In genomic region chr9:7239708-7240107, GRCh38 we compare ENCODE assay signal across 1 cellular context.
TF ChIP-seq lines count a peak whose summit lies in the region.

No MANE protein-coding gene starts in this region.

TF ChIP-seq in GM23338, 12 proteins besides CTCF, POLR2A, EP300 and RAD21 (continued from another document):
- TF ChIP-seq ZNF462 (CRISPR knock-in tag; IDR thresholded peaks at IDR 0.05): no peak
- no peak for TF ChIP-seq ZNF331 (CRISPR knock-in tag; IDR thresholded peaks at IDR 0.05; ENCODE audit: low read depth)
- TF ChIP-seq ETS1 (IDR thresholded peaks at IDR 0.05): no peak
- TF ChIP-seq CREB1 (CRISPR knock-in tag; IDR thresholded peaks at IDR 0.05; ENCODE audit: low read depth): no peak
- TF ChIP-seq ZNF114 (CRISPR knock-in tag; IDR thresholded peaks at IDR 0.05): no peak
- no peak for TF ChIP-seq EZH2 (IDR thresholded peaks at IDR 0.05; ENCODE audit: low read depth, unreplicated experiment)
- TF ChIP-seq NANOG (IDR thresholded peaks at IDR 0.05; ENCODE audit: borderline replicate concordance): no peak
